ENCODE assay signal across 22 cellular contexts in genomic region chr18:72895548-72895947, GRCh38.
DNase-seq lines count a peak whose midpoint lies in the region; ATAC-seq and TF ChIP-seq lines count a peak whose summit lies in the region.
"Had no signal": no experiment of that assay in that cellular context is flagged by ENCODE, and none has a peak within 500 bp of the region (broad histone marks: within the 10 kb centered on the region; RNA-seq: fewer than 3 reads in every experiment).

No MANE protein-coding gene starts in this region.

- peak; percentile 56 for ATAC-seq in HG02973 (IDR thresholded peaks at IDR 0.05; ENCODE audit: unreplicated experiment)
- ATAC-seq: naive thymus-derived CD8-positive, alpha-beta T cell; psoas muscle had no signal

- H3K4me3 ChIP-seq in coronary artery = no peak overlapping the region
- H3K4me3 ChIP-seq: adrenal gland, HAP-1, psoas muscle, SK-N-MC, tibial nerve had no signal

- TF ChIP-seq CTCF in coronary artery (IDR thresholded peaks at IDR 0.05) = no peak

- no peak overlapping the region for H3K27ac ChIP-seq in coronary artery
- H3K27ac ChIP-seq: 22Rv1, adrenal gland, KMS-11, psoas muscle, RWPE1, SK-N-MC, tibial nerve had no signal

- DNase-seq in DMS53 (lab: John Stamatoyannopoulos, UW) (peak; percentile 22), DMS53 treated with DMSO at 0.1 percent for 48 hours (lab: John Stamatoyannopoulos, UW; ENCODE audit: unreplicated experiment) (no peak), astrocyte of the hippocampus (ENCODE audit: low read depth, low spot score) (peak; percentile 27), kidney glomerular epithelial cell (lab: John Stamatoyannopoulos, UW) (peak; percentile 69), GM19240 (ENCODE audit: insufficient read length, low spot score) (no peak), coronary artery (ENCODE audit: low spot score) (no peak), DMS79 (lab: John Stamatoyannopoulos, UW) (no peak)
- DNase-seq: activated CD4-positive, CD25-positive, alpha-beta regulatory T cell treated with anti-CD3 and anti-CD28 coated beads, Interleukin-2, amount 50 U/mL, for 72 hours; activated effector memory CD4-positive, alpha-beta T cell treated with anti-CD3 and anti-CD28 coated beads, Interleukin-2, amount 50 U/mL, for 16 hours; adrenal gland; effector CD8-positive, alpha-beta T cell; erythroblast; naive thymus-derived CD8-positive, alpha-beta T cell; nucleus accumbens; psoas muscle had no signal

Comparison
In these comparisons a context has a peak if more than half of its experiments do, and no peak if none do; other contexts are left out.
1. DNase-seq: peak in DMS53 (single experiment), astrocyte of the hippocampus (single experiment) and kidney glomerular epithelial cell (single experiment); none in DMS53 treated with DMSO at 0.1 percent for 48 hours (single experiment), GM19240 (single experiment), coronary artery (single experiment) and DMS79 (single experiment).